ENCODE assay signal across 8 cellular contexts in the genomic region with DNA sequence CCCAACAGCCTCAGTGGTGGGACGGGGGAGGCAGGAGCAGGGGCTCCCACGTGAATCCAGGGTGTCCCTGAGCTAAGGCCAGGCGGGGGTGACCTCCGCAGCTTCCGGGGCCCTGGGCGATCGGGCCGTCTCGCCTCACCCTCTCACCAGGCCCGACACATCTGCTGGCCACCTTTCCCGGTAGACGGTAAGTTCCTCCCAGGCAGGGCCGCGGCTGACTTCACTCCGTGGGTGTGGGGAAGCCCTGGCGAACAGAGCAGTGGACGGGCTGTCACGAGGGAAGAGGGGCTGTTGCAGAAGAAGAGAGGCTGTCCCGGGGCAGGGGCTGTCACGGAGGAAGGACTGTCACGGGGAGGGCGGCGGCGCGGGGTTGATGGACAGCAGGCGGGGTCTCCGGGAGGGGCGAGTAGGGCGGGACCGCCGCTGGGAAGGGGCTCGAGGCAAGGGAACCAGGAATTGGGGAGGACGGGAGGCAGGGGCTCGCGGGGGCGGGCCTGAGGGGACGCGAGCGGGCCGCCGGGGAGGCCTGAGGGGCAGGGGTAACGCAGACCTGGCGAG. TPM values are rescaled to one million over a fixed set of nuclear protein-coding genes. Genes with fewer than 3 reads are reported as not detected.
DNase-seq lines count a peak whose midpoint lies in the region; ATAC-seq, FAIRE-seq and TF ChIP-seq lines count a peak whose summit lies in the region.

No MANE protein-coding gene starts in this region.

- RAD21 ChIA-PET in HCT116 (lab: Charles Lee; ENCODE audit: low non-redundant PET in 1 of 2, low total read pairs in 2 of 2, uncharacterized antibody in 2 of 2, unreplicated experiment in 2 of 2): no interaction called here

- H3K36me3 Mint-ChIP-seq in T-cell: no peaks in the 10 kb centered on the region

- intact Hi-C loops in HCT116 (cut with micrococcal nuclease): loop anchor here (5.0 kb wide), 1 partner anchor 43 kb away; the partner anchor contains the start of genes HCFC1R1, THOC6 and TNFRSF12A

- TF ChIP-seq EP300 in gastroesophageal sphincter (IDR thresholded peaks at IDR 0.05): no peak

- H3K4me3 Mint-ChIP-seq in T-cell: peak overlapping the region; percentile 47 to 74 (median 50)

- H3K9me3 ChIP-seq in HCT116 (ENCODE audit: control insufficient read depth in 1 of 2, insufficient read depth in 1 of 2, low read depth in 1 of 2, low read length in 2 of 2) (no peaks in the 10 kb centered on the region), gastroesophageal sphincter (no peaks in the 10 kb centered on the region), small intestine (ENCODE audit: control insufficient read depth, low read depth) (no peaks in the 10 kb centered on the region)

- H3K9me3 Mint-ChIP-seq in T-cell: no peaks in the 10 kb centered on the region

- no peaks in the 10 kb centered on the region for H3K9me2 ChIP-seq in HCT116 (ENCODE audit: insufficient read depth)

- peak overlapping the region; percentile 93 for H3K27ac ChIP-seq in HCT116 (ENCODE audit: low read depth, low read length)
- H3K27ac ChIP-seq in gastroesophageal sphincter: peak overlapping the region in 1 of 4 donors; percentile 92
- no peak overlapping the region for H3K27ac ChIP-seq in small intestine (ENCODE audit: low read depth in 1 of 2, low read length in 1 of 2)

- H3K4me1 ChIP-seq in HCT116 (ENCODE audit: control insufficient read depth in 1 of 2, insufficient read depth in 2 of 2, low read length in 2 of 2) (peaks cover 24 to 44% of the 10 kb centered on the region in 2 experiments), gastroesophageal sphincter (peaks cover 0 to 34% (median 8%) of the 10 kb centered on the region in 3 donors), small intestine (ENCODE audit: control insufficient read depth in 2 of 2, insufficient read depth in 1 of 2, low read depth in 1 of 2, low read length in 1 of 2) (no peaks in the 10 kb centered on the region)

- peak overlapping the region; percentile 86 for H3K4me2 ChIP-seq in HCT116 (ENCODE audit: low read length)

- no peak overlapping the region for H3K27ac Mint-ChIP-seq in T-cell

- H3K27me3 ChIP-seq in HCT116 (ENCODE audit: insufficient read depth, low read length) (no peaks in the 10 kb centered on the region), gastroesophageal sphincter (peaks cover 43% of the 10 kb centered on the region), small intestine (ENCODE audit: control insufficient read depth in 2 of 2, insufficient read depth in 2 of 2, low read length in 2 of 2) (no peaks in the 10 kb centered on the region)

- 20% methylated on average over 5 of the region's 43 CpGs; no CpG with 5 or more reads in 1 of the 2 donors for WGBS in gastroesophageal sphincter (ENCODE audit: low coverage in 1 of 2), 2 donors
- 2 to 7% (median 4%) methylated on average over 31 to 43 of the region's 43 CpGs for WGBS in small intestine, 3 donors

- H2AFZ ChIP-seq in HCT116 (ENCODE audit: low read depth, low read length, poor library complexity, severe bottlenecking): no peak overlapping the region

- H4K20me1 ChIP-seq in HCT116 (ENCODE audit: insufficient read depth): no peaks in the 10 kb centered on the region; the same call in 1 of the 2 replicates

- H3K36me3 ChIP-seq in HCT116 (ENCODE audit: control insufficient read depth in 1 of 2, insufficient read depth in 2 of 2, low read length in 2 of 2): peaks cover 0 to 32% of the 10 kb centered on the region in 2 experiments; a peak in 2 of 4 replicates
- no peaks in the 10 kb centered on the region for H3K36me3 ChIP-seq in gastroesophageal sphincter
- H3K36me3 ChIP-seq in small intestine (ENCODE audit: control insufficient read depth in 2 of 2, insufficient read depth in 2 of 2, low read length in 2 of 2): no peaks in the 10 kb centered on the region

- peak; percentile 34 for DNase-seq in ELF-1 (ENCODE audit: low read depth, low spot score)
- no peak for DNase-seq in HCT116 (ENCODE audit: low read depth, low spot score)
- no peak for DNase-seq in T-cell
- DNase-seq in small intestine: no peak
- no peak for DNase-seq in COR-L47 (lab: John Stamatoyannopoulos, UW)
- DNase-seq in NCI-H510A (lab: John Stamatoyannopoulos, UW): no peak

- peak overlapping the region; percentile 99 for H3K9ac ChIP-seq in HCT116 (ENCODE audit: low read length)

- no peak for TF ChIP-seq CTCF in HCT116 (IDR thresholded peaks at IDR 0.05 in 2 of 3, conservative IDR thresholded peaks at IDR 0.05 in 1 of 3; ENCODE audit: borderline replicate concordance in 1 of 3, insufficient read depth in 1 of 3, low read depth in 2 of 3, low read length in 2 of 3)
- TF ChIP-seq CTCF in gastroesophageal sphincter (IDR thresholded peaks at IDR 0.05): no peak

- H3K79me2 ChIP-seq in HCT116 (ENCODE audit: insufficient read depth, low read length): peaks cover 51% of the 10 kb centered on the region

- H3K27me3 Mint-ChIP-seq in T-cell: no peaks in the 10 kb centered on the region

- peaks cover 10 to 15% (median 15%) of the 10 kb centered on the region in 3 donors for H3K4me1 Mint-ChIP-seq in T-cell

- BruUV-seq in HCT116 (replicated peaks; lab: Mats Ljungman, UMichigan): TSS peak; percentile 58

- H3K4me3 ChIP-seq in HCT116 (replicated peaks in 1 of 2; ENCODE audit: low read depth in 1 of 2, low read length in 2 of 2) (peak overlapping the region; percentile 89 to 99), gastroesophageal sphincter (peak overlapping the region; percentile 63 to 82), small intestine (ENCODE audit: low read depth in 1 of 2, low read length in 2 of 2) (peak overlapping the region; percentile 42 to 78)

- FAIRE-seq in small intestine (lab: Jason Lieb, UNC): no peak

- POLR2A ChIA-PET in HCT116 (lab: Charles Lee) (interaction anchor here (0.9 to 2.8 kb wide), 3 partner anchors 10 to 41 kb away, joined by 3 to 11 read pairs (median 10); partner anchors contain the start of genes KREMEN2 and TNFRSF12A), T-cell (lab: Charles Lee) (no interaction called here)

- ATAC-seq in HCT116 (peak; percentile 39), T-cell (replicated peaks in 1 of 4) (no peak), gastroesophageal sphincter (no peak), GM19397 (IDR thresholded peaks at IDR 0.05; ENCODE audit: unreplicated experiment) (no peak)

- CTCF ChIA-PET in HCT116 (lab: Charles Lee): no interaction called here
- CTCF ChIA-PET in T-cell (lab: Charles Lee): no interaction called here

- no peak for TF ChIP-seq RAD21 in HCT116 (IDR thresholded peaks at IDR 0.05; ENCODE audit: low read depth)

- TF ChIP-seq POLR2A in HCT116 (IDR thresholded peaks at IDR 0.05; ENCODE audit: borderline replicate concordance, extremely low read depth, insufficient read depth, insufficient read length): no peak
- TF ChIP-seq POLR2A in gastroesophageal sphincter (IDR thresholded peaks at IDR 0.05): no peak

TF ChIP-seq in HCT116, 20 proteins besides CTCF, POLR2A, EP300 and RAD21 (continues in another document):
- TF ChIP-seq EGR1 (IDR thresholded peaks at IDR 0.05; ENCODE audit: low read depth) (no peak), EZH2 (IDR thresholded peaks at IDR 0.05) (no peak), ZBTB33 (IDR thresholded peaks at IDR 0.05; ENCODE audit: extremely low read depth, insufficient replicate concordance, low read length) (no peak), ZFX (IDR thresholded peaks at IDR 0.05) (no peak), MAX (IDR thresholded peaks at IDR 0.05) (no peak), YY1 (IDR thresholded peaks at IDR 0.05; ENCODE audit: extremely low read depth, insufficient replicate concordance, low read depth, low read length) (no peak)
- TF ChIP-seq, protein P1, sequence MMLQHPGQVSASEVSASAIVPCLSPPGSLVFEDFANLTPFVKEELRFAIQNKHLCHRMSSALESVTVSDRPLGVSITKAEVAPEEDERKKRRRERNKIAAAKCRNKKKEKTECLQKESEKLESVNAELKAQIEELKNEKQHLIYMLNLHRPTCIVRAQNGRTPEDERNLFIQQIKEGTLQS (IDR thresholded peaks at IDR 0.05): no peak

RNA-seq across cellular contexts. Expression of gene PKMYT1, which starts 0.5 kb away (rescaled TPM):
- 104 TPM for total RNA-seq in HCT116 (2021; ENCODE audit: unreplicated experiment)
- 59.4 and 70.5 TPM in 2 replicates for polyA plus RNA-seq in HCT116 (2012)
- 1 to 10 TPM; 1.3 to 3.1 (median 1.7) TPM for total RNA-seq in T-cell
- total RNA-seq in gastroesophageal sphincter: 1 to 10 TPM in 2 of 4 donors, not detected in 2; 1.6 to 1.7 TPM
- 10 to 100 TPM in 1 of 3 donors, 1 to 10 TPM in 2; 2.5 to 24.7 (median 3.2) TPM for polyA plus RNA-seq in small intestine

RNA-seq across cellular contexts. Expression of gene PAQR4, which starts 10.6 kb away (rescaled TPM):
- total RNA-seq in HCT116 (2021; ENCODE audit: unreplicated experiment) (45.6 TPM), T-cell (1 to 10 TPM; 1.9 to 3.3 (median 3.1) TPM), gastroesophageal sphincter (1 to 10 TPM; 1.9 to 6.4 (median 4.1) TPM)
- polyA plus RNA-seq in HCT116 (2012): 24.8 and 27.4 TPM in 2 replicates
- polyA plus RNA-seq in small intestine: 10 to 100 TPM in 1 of 3 donors, 1 to 10 TPM in 2; 1.4 to 19.4 (median 2.2) TPM

RNA-seq across cellular contexts. Expression of gene KREMEN2, which starts 15.7 kb away (rescaled TPM):
- 14.1 TPM for total RNA-seq in HCT116 (2021; ENCODE audit: unreplicated experiment)
- polyA plus RNA-seq in HCT116 (2012): 5.7 and 6.9 TPM in 2 replicates
- under 1 TPM in 1 of 5 donors, not detected in 4; 0.15 TPM for total RNA-seq in T-cell
- not detected for total RNA-seq in gastroesophageal sphincter
- polyA plus RNA-seq in small intestine: under 1 TPM in 2 of 3 donors, not detected in 1; 0.15 to 0.54 TPM

RNA-seq across cellular contexts. Expression of gene CLDN9, which starts 33.0 kb away (rescaled TPM):
- total RNA-seq in HCT116 (2021; ENCODE audit: unreplicated experiment) (0.76 TPM), T-cell (under 1 TPM in 1 of 5 donors, not detected in 4; 0.16 TPM), gastroesophageal sphincter (under 1 TPM in 2 of 4 donors, not detected in 2; 0.32 to 0.39 TPM)
- 0.96 and 1.4 TPM in 2 replicates for polyA plus RNA-seq in HCT116 (2012)
- polyA plus RNA-seq in small intestine: 1 to 10 TPM in 1 of 3 donors, under 1 TPM in 2; 0.76 to 1.1 (median 0.89) TPM

RNA-seq across cellular contexts. Expression of gene CLDN6, which starts 38.2 kb away (rescaled TPM):
- total RNA-seq in HCT116 (2021; ENCODE audit: unreplicated experiment) (0.49 TPM), T-cell (1 to 10 TPM in 1 of 5 donors, under 1 TPM in 2, not detected in 2; 0.30 to 1.1 (median 0.85) TPM), gastroesophageal sphincter (not detected)
- polyA plus RNA-seq in HCT116 (2012): 0.11 and 0.21 TPM in 2 replicates
- polyA plus RNA-seq in small intestine: under 1 TPM in 1 of 3 donors, not detected in 2; 0.04 TPM

Comparison
In these comparisons a context has a peak if more than half of its experiments do, and no peak if none do; other contexts are left out.
1. RNA of gene PKMYT1, which starts 0.5 kb away (total RNA-seq): 104 TPM in HCT116 (single experiment); 1.3 to 3.1 TPM in T-cell and 1.6 to 1.7 TPM in gastroesophageal sphincter; every median in the first group is over 10 times any median in the second.
2. RNA of gene KREMEN2, which starts 15.7 kb away (total RNA-seq): 14.1 TPM in HCT116 (single experiment); 0.15 TPM in T-cell and not detected in gastroesophageal sphincter; every median in the first group is over 10 times any median in the second.
3. Peak in every context shown above with its lines, with median percentiles within 50 percentile points of each other: H3K4me3 ChIP-seq.